In the genomic region with DNA sequence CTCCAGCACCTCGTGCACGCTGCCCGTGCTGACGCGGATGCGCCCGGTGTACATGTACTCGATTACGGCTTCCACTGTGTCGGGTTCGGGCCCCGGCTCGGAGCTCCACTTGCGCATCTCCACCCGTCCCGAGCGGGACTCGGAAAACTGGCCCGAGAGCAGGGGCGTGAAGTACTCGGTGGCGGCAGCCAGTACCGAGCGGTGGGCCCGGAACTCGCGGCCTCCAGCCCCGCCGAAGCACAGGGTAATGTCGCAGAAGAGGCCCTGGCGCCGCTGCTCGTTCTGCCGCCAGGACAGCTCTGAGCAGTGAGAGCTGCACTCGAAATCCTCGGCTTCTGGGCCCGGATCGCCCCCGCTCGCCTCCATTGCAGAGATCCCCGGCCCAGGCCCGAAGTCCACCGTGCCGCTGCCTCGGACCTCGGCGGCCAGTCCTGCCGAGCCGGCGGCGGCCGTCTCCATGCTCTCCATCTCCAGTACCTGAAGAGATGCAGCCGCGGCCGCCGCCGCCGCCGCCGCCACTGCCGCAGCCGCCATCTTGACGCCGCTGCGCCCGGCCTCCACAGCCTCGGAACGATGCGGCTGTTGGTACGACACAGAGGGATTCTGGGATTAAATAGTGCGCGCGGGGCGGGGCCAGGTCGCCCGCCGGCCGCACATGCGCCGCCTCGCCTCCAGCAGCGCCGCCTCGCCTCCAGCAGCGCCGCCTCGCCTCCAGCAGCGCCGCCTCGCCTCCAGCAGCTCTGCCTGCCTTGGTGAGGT, we compare ENCODE assay signal across 1 cellular context.
TF ChIP-seq lines count a peak whose summit lies in the region.

A gene with protein sequence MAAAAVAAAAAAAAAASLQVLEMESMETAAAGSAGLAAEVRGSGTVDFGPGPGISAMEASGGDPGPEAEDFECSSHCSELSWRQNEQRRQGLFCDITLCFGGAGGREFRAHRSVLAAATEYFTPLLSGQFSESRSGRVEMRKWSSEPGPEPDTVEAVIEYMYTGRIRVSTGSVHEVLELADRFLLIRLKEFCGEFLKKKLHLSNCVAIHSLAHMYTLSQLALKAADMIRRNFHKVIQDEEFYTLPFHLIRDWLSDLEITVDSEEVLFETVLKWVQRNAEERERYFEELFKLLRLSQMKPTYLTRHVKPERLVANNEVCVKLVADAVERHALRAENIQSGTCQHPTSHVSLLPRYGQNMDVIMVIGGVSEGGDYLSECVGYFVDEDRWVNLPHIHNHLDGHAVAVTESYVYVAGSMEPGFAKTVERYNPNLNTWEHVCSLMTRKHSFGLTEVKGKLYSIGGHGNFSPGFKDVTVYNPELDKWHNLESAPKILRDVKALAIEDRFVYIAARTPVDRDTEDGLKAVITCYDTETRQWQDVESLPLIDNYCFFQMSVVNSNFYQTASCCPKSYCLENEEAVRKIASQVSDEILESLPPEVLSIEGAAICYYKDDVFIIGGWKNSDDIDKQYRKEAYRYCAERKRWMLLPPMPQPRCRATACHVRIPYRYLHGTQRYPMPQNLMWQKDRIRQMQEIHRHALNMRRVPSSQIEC (minus strand): TSS at position 587 of the 759 bp plus-strand sequence. CDS start 53 bp downstream, at position 534.

TF ChIP-seq in HepG2, 621 proteins besides CTCF, POLR2A, EP300 and RAD21 (continued from another document and continues in another):
- TF ChIP-seq, protein P1, sequence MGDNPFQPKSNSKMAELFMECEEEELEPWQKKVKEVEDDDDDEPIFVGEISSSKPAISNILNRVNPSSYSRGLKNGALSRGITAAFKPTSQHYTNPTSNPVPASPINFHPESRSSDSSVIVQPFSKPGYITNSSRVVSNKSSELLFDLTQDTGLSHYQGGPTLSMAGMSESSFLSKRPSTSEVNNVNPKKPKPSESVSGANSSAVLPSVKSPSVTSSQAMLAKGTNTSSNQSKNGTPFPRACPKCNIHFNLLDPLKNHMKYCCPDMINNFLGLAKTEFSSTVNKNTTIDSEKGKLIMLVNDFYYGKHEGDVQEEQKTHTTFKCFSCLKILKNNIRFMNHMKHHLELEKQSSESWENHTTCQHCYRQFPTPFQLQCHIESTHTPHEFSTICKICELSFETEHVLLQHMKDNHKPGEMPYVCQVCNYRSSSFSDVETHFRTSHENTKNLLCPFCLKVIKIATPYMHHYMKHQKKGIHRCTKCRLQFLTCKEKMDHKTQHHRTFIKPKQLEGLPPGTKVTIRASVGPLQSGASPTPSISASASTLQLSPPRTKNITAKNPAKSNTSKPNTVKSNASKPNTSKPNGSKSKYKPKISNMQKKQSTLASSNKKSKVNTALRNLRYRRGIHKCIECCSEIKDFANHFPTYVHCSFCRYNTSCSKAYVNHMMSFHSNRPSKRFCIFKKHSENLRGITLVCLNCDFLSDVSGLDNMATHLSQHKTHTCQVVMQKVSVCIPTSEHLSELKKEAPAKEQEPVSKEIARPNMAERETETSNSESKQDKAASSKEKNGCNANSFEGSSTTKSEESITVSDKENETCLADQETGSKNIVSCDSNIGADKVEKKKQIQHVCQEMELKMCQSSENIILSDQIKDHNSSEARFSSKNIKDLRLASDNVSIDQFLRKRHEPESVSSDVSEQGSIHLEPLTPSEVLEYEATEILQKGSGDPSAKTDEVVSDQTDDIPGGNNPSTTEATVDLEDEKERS (CRISPR knock-in tag; IDR thresholded peaks at IDR 0.05), result no peak
- TF ChIP-seq GATA4 (IDR thresholded peaks at IDR 0.05; ENCODE audit: borderline replicate concordance, low read depth), result peak; percentile 67; the same call in 1 of the 2 replicates
- TF ChIP-seq MED13 (CRISPR knock-in tag; IDR thresholded peaks at IDR 0.05), result no peak
- TF ChIP-seq ZNF782 (CRISPR knock-in tag; IDR thresholded peaks at IDR 0.05; ENCODE audit: borderline replicate concordance), result peak; percentile 93
- TF ChIP-seq ZKSCAN5 (CRISPR knock-in tag; IDR thresholded peaks at IDR 0.05), result peak; percentile 66; the same call in 1 of the 2 replicates
- peak; percentile 88 for TF ChIP-seq POLR2AphosphoS5 (IDR thresholded peaks at IDR 0.05; ENCODE audit: low read depth, low read length)
- TF ChIP-seq CENPX (CRISPR knock-in tag; IDR thresholded peaks at IDR 0.05), result no peak
- TF ChIP-seq, protein P2, sequence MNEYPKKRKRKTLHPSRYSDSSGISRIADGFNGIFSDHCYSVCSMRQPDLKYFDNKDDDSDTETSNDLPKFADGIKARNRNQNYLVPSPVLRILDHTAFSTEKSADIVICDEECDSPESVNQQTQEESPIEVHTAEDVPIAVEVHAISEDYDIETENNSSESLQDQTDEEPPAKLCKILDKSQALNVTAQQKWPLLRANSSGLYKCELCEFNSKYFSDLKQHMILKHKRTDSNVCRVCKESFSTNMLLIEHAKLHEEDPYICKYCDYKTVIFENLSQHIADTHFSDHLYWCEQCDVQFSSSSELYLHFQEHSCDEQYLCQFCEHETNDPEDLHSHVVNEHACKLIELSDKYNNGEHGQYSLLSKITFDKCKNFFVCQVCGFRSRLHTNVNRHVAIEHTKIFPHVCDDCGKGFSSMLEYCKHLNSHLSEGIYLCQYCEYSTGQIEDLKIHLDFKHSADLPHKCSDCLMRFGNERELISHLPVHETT (CRISPR knock-in tag; conservative IDR thresholded peaks at IDR 0.05), result 0 out of 2 replicates have a peak, but pooled peaks have one; percentile 46
- TF ChIP-seq, protein P3, sequence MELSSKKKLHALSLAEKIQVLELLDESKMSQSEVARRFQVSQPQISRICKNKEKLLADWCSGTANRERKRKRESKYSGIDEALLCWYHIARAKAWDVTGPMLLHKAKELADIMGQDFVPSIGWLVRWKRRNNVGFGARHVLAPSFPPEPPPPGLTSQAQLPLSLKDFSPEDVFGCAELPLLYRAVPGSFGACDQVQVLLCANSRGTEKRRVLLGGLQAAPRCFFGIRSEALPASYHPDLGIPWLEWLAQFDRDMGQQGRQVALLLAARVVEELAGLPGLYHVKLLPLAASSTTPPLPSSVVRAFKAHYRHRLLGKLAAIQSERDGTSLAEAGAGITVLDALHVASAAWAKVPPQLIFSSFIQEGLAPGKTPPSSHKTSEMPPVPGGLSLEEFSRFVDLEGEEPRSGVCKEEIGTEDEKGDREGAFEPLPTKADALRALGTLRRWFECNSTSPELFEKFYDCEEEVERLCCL (CRISPR knock-in tag; IDR thresholded peaks at IDR 0.05; ENCODE audit: borderline replicate concordance), result no peak; the same call in 1 of the 2 replicates
- no peak for TF ChIP-seq ZNF720 (CRISPR knock-in tag; IDR thresholded peaks at IDR 0.05)
- peak; percentile 34 for TF ChIP-seq IKZF4 (CRISPR knock-in tag; IDR thresholded peaks at IDR 0.05; ENCODE audit: borderline replicate concordance, low read depth, not compliant biosample characterization)
- no peak for TF ChIP-seq ELF1 (CRISPR knock-in tag; IDR thresholded peaks at IDR 0.05)
- TF ChIP-seq, protein P4, sequence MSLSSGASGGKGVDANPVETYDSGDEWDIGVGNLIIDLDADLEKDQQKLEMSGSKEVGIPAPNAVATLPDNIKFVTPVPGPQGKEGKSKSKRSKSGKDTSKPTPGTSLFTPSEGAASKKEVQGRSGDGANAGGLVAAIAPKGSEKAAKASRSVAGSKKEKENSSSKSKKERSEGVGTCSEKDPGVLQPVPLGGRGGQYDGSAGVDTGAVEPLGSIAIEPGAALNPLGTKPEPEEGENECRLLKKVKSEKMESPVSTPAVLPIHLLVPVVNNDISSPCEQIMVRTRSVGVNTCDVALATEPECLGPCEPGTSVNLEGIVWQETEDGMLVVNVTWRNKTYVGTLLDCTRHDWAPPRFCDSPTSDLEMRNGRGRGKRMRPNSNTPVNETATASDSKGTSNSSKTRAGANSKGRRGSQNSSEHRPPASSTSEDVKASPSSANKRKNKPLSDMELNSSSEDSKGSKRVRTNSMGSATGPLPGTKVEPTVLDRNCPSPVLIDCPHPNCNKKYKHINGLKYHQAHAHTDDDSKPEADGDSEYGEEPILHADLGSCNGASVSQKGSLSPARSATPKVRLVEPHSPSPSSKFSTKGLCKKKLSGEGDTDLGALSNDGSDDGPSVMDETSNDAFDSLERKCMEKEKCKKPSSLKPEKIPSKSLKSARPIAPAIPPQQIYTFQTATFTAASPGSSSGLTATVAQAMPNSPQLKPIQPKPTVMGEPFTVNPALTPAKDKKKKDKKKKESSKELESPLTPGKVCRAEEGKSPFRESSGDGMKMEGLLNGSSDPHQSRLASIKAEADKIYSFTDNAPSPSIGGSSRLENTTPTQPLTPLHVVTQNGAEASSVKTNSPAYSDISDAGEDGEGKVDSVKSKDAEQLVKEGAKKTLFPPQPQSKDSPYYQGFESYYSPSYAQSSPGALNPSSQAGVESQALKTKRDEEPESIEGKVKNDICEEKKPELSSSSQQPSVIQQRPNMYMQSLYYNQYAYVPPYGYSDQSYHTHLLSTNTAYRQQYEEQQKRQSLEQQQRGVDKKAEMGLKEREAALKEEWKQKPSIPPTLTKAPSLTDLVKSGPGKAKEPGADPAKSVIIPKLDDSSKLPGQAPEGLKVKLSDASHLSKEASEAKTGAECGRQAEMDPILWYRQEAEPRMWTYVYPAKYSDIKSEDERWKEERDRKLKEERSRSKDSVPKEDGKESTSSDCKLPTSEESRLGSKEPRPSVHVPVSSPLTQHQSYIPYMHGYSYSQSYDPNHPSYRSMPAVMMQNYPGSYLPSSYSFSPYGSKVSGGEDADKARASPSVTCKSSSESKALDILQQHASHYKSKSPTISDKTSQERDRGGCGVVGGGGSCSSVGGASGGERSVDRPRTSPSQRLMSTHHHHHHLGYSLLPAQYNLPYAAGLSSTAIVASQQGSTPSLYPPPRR (CRISPR knock-in tag; IDR thresholded peaks at IDR 0.05; ENCODE audit: borderline replicate concordance), result no peak
- TF ChIP-seq TARDBP (CRISPR knock-in tag; IDR thresholded peaks at IDR 0.05), result peak; percentile 76
- 0 out of 2 replicates have a peak, but pooled peaks have one; percentile 59 for TF ChIP-seq CAMTA2 (CRISPR knock-in tag; IDR thresholded peaks at IDR 0.05; ENCODE audit: borderline replicate concordance)
- TF ChIP-seq ZNF605 (CRISPR knock-in tag; IDR thresholded peaks at IDR 0.05), result peak; percentile 79; the same call in 1 of the 2 replicates
- TF ChIP-seq, protein P5, sequence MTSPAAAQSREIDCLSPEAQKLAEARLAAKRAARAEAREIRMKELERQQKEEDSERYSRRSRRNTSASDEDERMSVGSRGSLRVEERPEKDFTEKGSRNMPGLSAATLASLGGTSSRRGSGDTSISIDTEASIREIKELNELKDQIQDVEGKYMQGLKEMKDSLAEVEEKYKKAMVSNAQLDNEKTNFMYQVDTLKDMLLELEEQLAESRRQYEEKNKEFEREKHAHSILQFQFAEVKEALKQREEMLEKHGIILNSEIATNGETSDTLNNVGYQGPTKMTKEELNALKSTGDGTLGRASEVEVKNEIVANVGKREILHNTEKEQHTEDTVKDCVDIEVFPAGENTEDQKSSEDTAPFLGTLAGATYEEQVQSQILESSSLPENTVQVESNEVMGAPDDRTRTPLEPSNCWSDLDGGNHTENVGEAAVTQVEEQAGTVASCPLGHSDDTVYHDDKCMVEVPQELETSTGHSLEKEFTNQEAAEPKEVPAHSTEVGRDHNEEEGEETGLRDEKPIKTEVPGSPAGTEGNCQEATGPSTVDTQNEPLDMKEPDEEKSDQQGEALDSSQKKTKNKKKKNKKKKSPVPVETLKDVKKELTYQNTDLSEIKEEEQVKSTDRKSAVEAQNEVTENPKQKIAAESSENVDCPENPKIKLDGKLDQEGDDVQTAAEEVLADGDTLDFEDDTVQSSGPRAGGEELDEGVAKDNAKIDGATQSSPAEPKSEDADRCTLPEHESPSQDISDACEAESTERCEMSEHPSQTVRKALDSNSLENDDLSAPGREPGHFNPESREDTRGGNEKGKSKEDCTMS (CRISPR knock-in tag; conservative IDR thresholded peaks at IDR 0.05), result 0 out of 2 replicates have a peak, but pooled peaks have one; percentile 29
- TF ChIP-seq ZNF20 (CRISPR knock-in tag; IDR thresholded peaks at IDR 0.05), result no peak
- TF ChIP-seq RAD51 (IDR thresholded peaks at IDR 0.05; ENCODE audit: borderline replicate concordance), result no peak
- peak; percentile 41; the same call in 1 of the 2 replicates for TF ChIP-seq ZNF337 (CRISPR knock-in tag; IDR thresholded peaks at IDR 0.05; ENCODE audit: borderline replicate concordance, low read depth)
- TF ChIP-seq SP2 (CRISPR knock-in tag; IDR thresholded peaks at IDR 0.05), result no peak; the same call in 1 of the 2 replicates
- peak; percentile 61 for TF ChIP-seq HNRNPK (IDR thresholded peaks at IDR 0.05; ENCODE audit: low read depth, low read length, poor library complexity, severe bottlenecking)
- peak; percentile 81; the same call in 1 of the 2 replicates for TF ChIP-seq NFKB2 (CRISPR knock-in tag; IDR thresholded peaks at IDR 0.05; ENCODE audit: borderline replicate concordance)
- TF ChIP-seq, protein P6, sequence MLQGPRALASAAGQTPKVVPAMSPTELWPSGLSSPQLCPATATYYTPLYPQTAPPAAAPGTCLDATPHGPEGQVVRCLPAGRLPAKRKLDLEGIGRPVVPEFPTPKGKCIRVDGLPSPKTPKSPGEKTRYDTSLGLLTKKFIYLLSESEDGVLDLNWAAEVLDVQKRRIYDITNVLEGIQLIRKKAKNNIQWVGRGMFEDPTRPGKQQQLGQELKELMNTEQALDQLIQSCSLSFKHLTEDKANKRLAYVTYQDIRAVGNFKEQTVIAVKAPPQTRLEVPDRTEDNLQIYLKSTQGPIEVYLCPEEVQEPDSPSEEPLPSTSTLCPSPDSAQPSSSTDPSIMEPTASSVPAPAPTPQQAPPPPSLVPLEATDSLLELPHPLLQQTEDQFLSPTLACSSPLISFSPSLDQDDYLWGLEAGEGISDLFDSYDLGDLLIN (CRISPR knock-in tag; IDR thresholded peaks at IDR 0.05; ENCODE audit: borderline replicate concordance), result peak; percentile 8; the same call in 1 of the 2 replicates
- TF ChIP-seq ZMYM3 (CRISPR knock-in tag; IDR thresholded peaks at IDR 0.05), result peak; percentile 14; the same call in 1 of the 2 replicates
- TF ChIP-seq, protein P7, sequence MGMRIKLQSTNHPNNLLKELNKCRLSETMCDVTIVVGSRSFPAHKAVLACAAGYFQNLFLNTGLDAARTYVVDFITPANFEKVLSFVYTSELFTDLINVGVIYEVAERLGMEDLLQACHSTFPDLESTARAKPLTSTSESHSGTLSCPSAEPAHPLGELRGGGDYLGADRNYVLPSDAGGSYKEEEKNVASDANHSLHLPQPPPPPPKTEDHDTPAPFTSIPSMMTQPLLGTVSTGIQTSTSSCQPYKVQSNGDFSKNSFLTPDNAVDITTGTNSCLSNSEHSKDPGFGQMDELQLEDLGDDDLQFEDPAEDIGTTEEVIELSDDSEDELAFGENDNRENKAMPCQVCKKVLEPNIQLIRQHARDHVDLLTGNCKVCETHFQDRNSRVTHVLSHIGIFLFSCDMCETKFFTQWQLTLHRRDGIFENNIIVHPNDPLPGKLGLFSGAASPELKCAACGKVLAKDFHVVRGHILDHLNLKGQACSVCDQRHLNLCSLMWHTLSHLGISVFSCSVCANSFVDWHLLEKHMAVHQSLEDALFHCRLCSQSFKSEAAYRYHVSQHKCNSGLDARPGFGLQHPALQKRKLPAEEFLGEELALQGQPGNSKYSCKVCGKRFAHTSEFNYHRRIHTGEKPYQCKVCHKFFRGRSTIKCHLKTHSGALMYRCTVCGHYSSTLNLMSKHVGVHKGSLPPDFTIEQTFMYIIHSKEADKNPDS (CRISPR knock-in tag; IDR thresholded peaks at IDR 0.05), result peak; percentile 53; the same call in 1 of the 2 replicates
- no peak for TF ChIP-seq ZKSCAN1 (IDR thresholded peaks at IDR 0.05; ENCODE audit: low read length)
- peak; percentile 53 for TF ChIP-seq GLI4 (CRISPR knock-in tag; IDR thresholded peaks at IDR 0.05; ENCODE audit: borderline replicate concordance)
- no peak for TF ChIP-seq RBAK (CRISPR knock-in tag; IDR thresholded peaks at IDR 0.05)
- no peak for TF ChIP-seq HMG20A (CRISPR knock-in tag; IDR thresholded peaks at IDR 0.05; ENCODE audit: borderline replicate concordance)
- peak; percentile 82 for TF ChIP-seq MED8 (CRISPR knock-in tag; IDR thresholded peaks at IDR 0.05; ENCODE audit: insufficient replicate concordance)
